In genomic region chr10:125115409-125115808, GRCh38 we compare ENCODE assay signal across 17 cellular contexts.
"Had no signal": no experiment of that assay in that cellular context is flagged by ENCODE, and none has a peak within 500 bp of the region (broad histone marks: within the 10 kb centered on the region; RNA-seq: fewer than 3 reads in every experiment).

No MANE protein-coding gene starts in this region.

- H3K4me1 Mint-ChIP-seq: activated CD4-positive, alpha-beta memory T cell treated with anti-CD3 and anti-CD28 coated beads, Interleukin-2, amount 10 ng/mL, durations not matched to agents 7 days and 5 days; stimulated activated memory B cell treated with anti-CD40 and anti-IgM and Interleukin-4, amounts not matched to agents 10 μg/mL and 1 μg/mL and 100 μg/mL, for 72 hours had no signal

- H3K27me3 ChIP-seq: heart right ventricle, tibial nerve had no signal

- H3K4me3 Mint-ChIP-seq: activated CD4-positive, alpha-beta memory T cell treated with anti-CD3 and anti-CD28 coated beads, Interleukin-2, amount 10 ng/mL, durations not matched to agents 7 days and 5 days; activated naive CD8-positive, alpha-beta T cell; activated T-cell treated with anti-CD3 and anti-CD28 coated beads, Interleukin-2, amount 50 U/mL, for 4 hours; central memory CD8-positive, alpha-beta T cell; stimulated activated memory B cell treated with anti-CD40 and anti-IgM and Interleukin-4, amounts not matched to agents 10 μg/mL and 1 μg/mL and 100 μg/mL, for 72 hours; T-helper 17 cell had no signal

- H3K27ac Mint-ChIP-seq: activated CD4-positive, alpha-beta memory T cell treated with anti-CD3 and anti-CD28 coated beads, Interleukin-2, amount 10 ng/mL, durations not matched to agents 7 days and 5 days; activated naive CD8-positive, alpha-beta T cell; stimulated activated memory B cell treated with anti-CD40 and anti-IgM and Interleukin-4, amounts not matched to agents 10 μg/mL and 1 μg/mL and 100 μg/mL, for 72 hours; T-helper 17 cell had no signal

- H3K9me3 ChIP-seq: heart right ventricle, tibial nerve had no signal

- ATAC-seq: activated T-cell treated with anti-CD3 and anti-CD28 coated beads, Interleukin-2, amount 50 U/mL, for 4 hours; T-helper 17 cell had no signal

- H3K9me3 Mint-ChIP-seq: activated CD4-positive, alpha-beta memory T cell treated with anti-CD3 and anti-CD28 coated beads, Interleukin-2, amount 10 ng/mL, durations not matched to agents 7 days and 5 days; activated T-cell treated with anti-CD3 and anti-CD28 coated beads, Interleukin-2, amount 50 U/mL, for 4 hours; brain; central memory CD8-positive, alpha-beta T cell; stimulated activated memory B cell treated with anti-CD40 and anti-IgM and Interleukin-4, amounts not matched to agents 10 μg/mL and 1 μg/mL and 100 μg/mL, for 72 hours had no signal

- H3K36me3 Mint-ChIP-seq: activated naive CD8-positive, alpha-beta T cell; stimulated activated memory B cell treated with anti-CD40 and anti-IgM and Interleukin-4, amounts not matched to agents 10 μg/mL and 1 μg/mL and 100 μg/mL, for 72 hours had no signal

- DNase-seq: activated CD4-positive, alpha-beta memory T cell treated with anti-CD3 and anti-CD28 coated beads, Interleukin-2, amount 10 ng/mL, durations not matched to agents 7 days and 5 days; activated CD4-positive, alpha-beta T cell treated with anti-CD3 and anti-CD28 coated beads for 4 hours; activated gamma-delta T cell; activated T-cell treated with anti-CD3 and anti-CD28 coated beads, Interleukin-2, amount 50 U/mL, for 4 hours; amniotic stem cell; cortex of kidney; effector CD8-positive, alpha-beta T cell; heart right ventricle; kidney glomerular epithelial cell; left ventricle myocardium superior; mesendoderm; T-helper 17 cell had no signal

- H3K4me3 ChIP-seq: heart right ventricle, tibial nerve had no signal
